In genomic region chr15:91535856-91536500, GRCh38 we compare ENCODE assay signal across 14 cellular contexts.
A peak's percentile ranks its signal among the peaks of the same experiment; 100 is the strongest.
DNase-seq lines count a peak whose midpoint lies in the region; ATAC-seq and TF ChIP-seq lines count a peak whose summit lies in the region.
"Had no signal": no experiment of that assay in that cellular context is flagged by ENCODE, and none has a peak within 500 bp of the region (broad histone marks: within the 10 kb centered on the region; RNA-seq: fewer than 3 reads in every experiment).

No MANE protein-coding gene starts in this region.

- H3K27me3 Mint-ChIP-seq in HFFc6 (ENCODE audit: insufficient read depth), result no peaks in the 10 kb centered on the region; the same call in 1 of the 2 replicates
- H3K27me3 Mint-ChIP-seq: activated naive CD8-positive, alpha-beta T cell had no signal

- intact Hi-C loops in psoas muscle (cut with DNase I), result no loop called here
- intact Hi-C loops in prostate gland (cut with DNase I), result no loop called here

- H3K9me3 ChIP-seq in SK-N-MC (ENCODE audit: low read depth, low read length), result no peaks in the 10 kb centered on the region
- H3K9me3 ChIP-seq in psoas muscle, result no peaks in the 10 kb centered on the region
- H3K9me3 ChIP-seq in prostate gland, result no peaks in the 10 kb centered on the region
- H3K9me3 ChIP-seq: gastroesophageal sphincter, transverse colon had no signal

- H3K4me3 ChIP-seq in SK-N-MC (no peak overlapping the region), psoas muscle (no peak overlapping the region), prostate gland (no peak overlapping the region)
- H3K4me3 ChIP-seq: gastroesophageal sphincter, transverse colon had no signal

- H3K4me1 ChIP-seq in foreskin keratinocyte (peaks cover 7% of the 10 kb centered on the region), psoas muscle (peaks cover 61% of the 10 kb centered on the region), prostate gland (replicated peaks) (no peaks in the 10 kb centered on the region)

- no peaks in the 10 kb centered on the region for H3K36me3 Mint-ChIP-seq in HFFc6 (ENCODE audit: low read depth)
- H3K36me3 Mint-ChIP-seq: activated naive CD8-positive, alpha-beta T cell had no signal

- 48 to 65% (median 61%) methylated on average over 4 of the region's 4 CpGs for WGBS in psoas muscle, 3 donors
- WGBS in prostate gland, result 86% methylated on average over 4 of the region's 4 CpGs

- H3K9ac ChIP-seq in SK-N-MC (ENCODE audit: insufficient read length), result no peak overlapping the region

- TF ChIP-seq CTCF in HFFc6 (IDR thresholded peaks at IDR 0.05) (no peak), foreskin keratinocyte (conservative IDR thresholded peaks at IDR 0.05) (no peak), psoas muscle (IDR thresholded peaks at IDR 0.05) (no peak), prostate gland (IDR thresholded peaks at IDR 0.05) (no peak)

- peak overlapping the region; percentile 81 for H3K27ac Mint-ChIP-seq in HFFc6
- H3K27ac Mint-ChIP-seq: activated naive CD8-positive, alpha-beta T cell; effector memory CD8-positive, alpha-beta T cell had no signal

- H3K36me3 ChIP-seq in SK-N-MC (ENCODE audit: insufficient read depth, low read length) (no peaks in the 10 kb centered on the region), psoas muscle (ENCODE audit: insufficient read depth in 1 of 2, low read depth in 1 of 2) (no peaks in the 10 kb centered on the region), prostate gland (no peaks in the 10 kb centered on the region)
- H3K36me3 ChIP-seq: gastroesophageal sphincter, transverse colon had no signal

- DNase-seq in HFFc6 (peak; percentile 20), SK-N-MC (ENCODE audit: low read depth, low spot score) (no peak), foreskin keratinocyte (peak in 1 of 2 donors; percentile 47), psoas muscle (no peak), NCI-H748 treated with DMSO at 0.1 percent for 48 hours (lab: John Stamatoyannopoulos, UW) (no peak), prostate gland (ENCODE audit: low spot score) (no peak), T-helper 2 cell (no peak)
- no peak for DNase-seq in activated CD4-positive, alpha-beta T cell treated with anti-CD3 and anti-CD28 coated beads for 4 hours
- DNase-seq: DND-41; effector memory CD8-positive, alpha-beta T cell; RPMI8226 had no signal

- H3K27ac ChIP-seq in SK-N-MC (peak overlapping the region; percentile 86), foreskin keratinocyte (no peak overlapping the region), psoas muscle (peak overlapping the region; percentile 84), prostate gland (no peak overlapping the region)

- ATAC-seq in foreskin keratinocyte, result peak; percentile 76
- peak; percentile 86 to 91 (median 88) for ATAC-seq in psoas muscle
- ATAC-seq: effector memory CD8-positive, alpha-beta T cell had no signal

- no peak for TF ChIP-seq POLR2A in prostate gland (IDR thresholded peaks at IDR 0.05)

- H3K27me3 ChIP-seq in foreskin keratinocyte, result no peaks in the 10 kb centered on the region
- H3K27me3 ChIP-seq in psoas muscle (ENCODE audit: insufficient read depth in 3 of 3, low read length in 2 of 3), result no peaks in the 10 kb centered on the region
- no peaks in the 10 kb centered on the region for H3K27me3 ChIP-seq in prostate gland (replicated peaks; ENCODE audit: insufficient read depth)
- H3K27me3 ChIP-seq: gastroesophageal sphincter, transverse colon had no signal

- peak overlapping the region; percentile 8; the same call in 1 of the 2 replicates for H3K4me3 Mint-ChIP-seq in HFFc6
- H3K4me3 Mint-ChIP-seq: activated naive CD8-positive, alpha-beta T cell; effector memory CD8-positive, alpha-beta T cell had no signal

- peaks cover 37% of the 10 kb centered on the region for H3K4me1 Mint-ChIP-seq in HFFc6 (ENCODE audit: low read depth)

- no peaks in the 10 kb centered on the region for H3K9me3 Mint-ChIP-seq in HFFc6
- H3K9me3 Mint-ChIP-seq: effector memory CD8-positive, alpha-beta T cell had no signal

Comparison
In these comparisons a context has a peak if more than half of its experiments do, and no peak if none do; other contexts are left out.
1. H3K27ac ChIP-seq: peak in SK-N-MC (single experiment) and psoas muscle (single experiment); none in foreskin keratinocyte (single experiment) and prostate gland (0 of 2).